In genomic region chr3:89447244-89447643, GRCh38 we compare ENCODE assay signal across 15 cellular contexts.
DNase-seq lines count a peak whose midpoint lies in the region; ATAC-seq and TF ChIP-seq lines count a peak whose summit lies in the region.
"Had no signal": no experiment of that assay in that cellular context is flagged by ENCODE, and none has a peak within 500 bp of the region (broad histone marks: within the 10 kb centered on the region; RNA-seq: fewer than 3 reads in every experiment).

No MANE protein-coding gene starts in this region.

- peak; percentile 24 to 58 (median 39) for ATAC-seq in heart left ventricle
- no peak for ATAC-seq in HG03196 (IDR thresholded peaks at IDR 0.05; ENCODE audit: unreplicated experiment)
- ATAC-seq: HCT116 had no signal

- H3K4me3 ChIP-seq in heart left ventricle (no peak overlapping the region), right atrium auricular region (no peak overlapping the region), fibroblast of pulmonary artery (replicated peaks; ENCODE audit: low read depth, low read length) (no peak overlapping the region), thyroid gland (replicated peaks in 1 of 3) (no peak overlapping the region)
- H3K4me3 ChIP-seq: BLaER1 treated with 17β-estradiol and CSF1 and Interleukin-3, amounts not matched to agents 10 nM and 100 nM; GM12878 had no signal

- WGBS in heart left ventricle, 4 donors: 42 to 95% (median 90%) methylated on average over 1 of the region's 1 CpG
- 98% methylated on average over 1 of the region's 1 CpG for WGBS in thyroid gland, 2 donors

- peaks cover 0 to 13% (median 0%) of the 10 kb centered on the region in 9 donors for H3K36me3 ChIP-seq in heart left ventricle
- H3K36me3 ChIP-seq in right atrium auricular region: no peaks in the 10 kb centered on the region
- H3K36me3 ChIP-seq in thyroid gland: no peaks in the 10 kb centered on the region

- H3K27me3 ChIP-seq in heart left ventricle (no peaks in the 10 kb centered on the region), right atrium auricular region (no peaks in the 10 kb centered on the region), thyroid gland (no peaks in the 10 kb centered on the region)
- H3K27me3 ChIP-seq: BLaER1 treated with 17β-estradiol and CSF1 and Interleukin-3, amounts not matched to agents 10 nM and 100 nM had no signal

- TF ChIP-seq CTCF in heart left ventricle (IDR thresholded peaks at IDR 0.05) (no peak), right atrium auricular region (IDR thresholded peaks at IDR 0.05) (no peak), fibroblast of pulmonary artery (IDR thresholded peaks at IDR 0.05; ENCODE audit: low read length, missing control alignments) (no peak), thyroid gland (IDR thresholded peaks at IDR 0.05) (no peak)

- H3K27ac ChIP-seq in heart left ventricle: no peak overlapping the region
- no peak overlapping the region for H3K27ac ChIP-seq in right atrium auricular region
- H3K27ac ChIP-seq in thyroid gland: no peak overlapping the region
- H3K27ac ChIP-seq: BLaER1 treated with 17β-estradiol and CSF1 and Interleukin-3, amounts not matched to agents 10 nM and 100 nM had no signal

- H3K4me1 ChIP-seq in heart left ventricle (peaks cover 0 to 5% (median 0%) of the 10 kb centered on the region in 12 donors), right atrium auricular region (no peaks in the 10 kb centered on the region), thyroid gland (no peaks in the 10 kb centered on the region)
- H3K4me1 ChIP-seq: BLaER1 treated with 17β-estradiol and CSF1 and Interleukin-3, amounts not matched to agents 10 nM and 100 nM had no signal

- intact Hi-C loops in heart left ventricle (cut with DNase I) (no loop called here), thyroid gland (cut with DNase I) (no loop called here)

- DNase-seq in heart left ventricle (no peak), right atrium auricular region (ENCODE audit: low spot score) (no peak), astrocyte of the hippocampus (ENCODE audit: low read depth, low spot score) (peak; percentile 41), fibroblast of pulmonary artery (ENCODE audit: low read depth) (peak; percentile 10), superior temporal gyrus (ENCODE audit: extremely low spot score) (peak; percentile 28), thyroid gland (no peak)
- DNase-seq in NK-92 treated with Interleukin-12 subunit alpha and Interleukin-12 subunit beta, amount 100 ng/mL, for 24 hours (lab: John Stamatoyannopoulos, UW): no peak
- DNase-seq: ACHN; Calu3; CD4-positive, CD25-positive, alpha-beta regulatory T cell; DMS 273 treated with DMSO at 0.1 percent for 48 hours had no signal

- no peak for TF ChIP-seq POLR2A in heart left ventricle (IDR thresholded peaks at IDR 0.05)
- TF ChIP-seq POLR2A in thyroid gland (IDR thresholded peaks at IDR 0.05): no peak

- H3K9me3 ChIP-seq in heart left ventricle (no peaks in the 10 kb centered on the region), right atrium auricular region (no peaks in the 10 kb centered on the region), thyroid gland (no peaks in the 10 kb centered on the region)
- H3K9me3 ChIP-seq: BLaER1 treated with 17β-estradiol and CSF1 and Interleukin-3, amounts not matched to agents 10 nM and 100 nM had no signal

Comparison
In these comparisons a context has a peak if more than half of its experiments do, and no peak if none do; other contexts are left out.
1. DNase-seq: peak in astrocyte of the hippocampus (single experiment), fibroblast of pulmonary artery (single experiment) and superior temporal gyrus (single experiment); none in heart left ventricle (0 of 5), right atrium auricular region (single experiment), thyroid gland (0 of 2) and NK-92 treated with Interleukin-12 subunit alpha and Interleukin-12 subunit beta, amount 100 ng/mL, for 24 hours (single experiment).